ENCODE assay signal across 8 cellular contexts in the genomic region with DNA sequence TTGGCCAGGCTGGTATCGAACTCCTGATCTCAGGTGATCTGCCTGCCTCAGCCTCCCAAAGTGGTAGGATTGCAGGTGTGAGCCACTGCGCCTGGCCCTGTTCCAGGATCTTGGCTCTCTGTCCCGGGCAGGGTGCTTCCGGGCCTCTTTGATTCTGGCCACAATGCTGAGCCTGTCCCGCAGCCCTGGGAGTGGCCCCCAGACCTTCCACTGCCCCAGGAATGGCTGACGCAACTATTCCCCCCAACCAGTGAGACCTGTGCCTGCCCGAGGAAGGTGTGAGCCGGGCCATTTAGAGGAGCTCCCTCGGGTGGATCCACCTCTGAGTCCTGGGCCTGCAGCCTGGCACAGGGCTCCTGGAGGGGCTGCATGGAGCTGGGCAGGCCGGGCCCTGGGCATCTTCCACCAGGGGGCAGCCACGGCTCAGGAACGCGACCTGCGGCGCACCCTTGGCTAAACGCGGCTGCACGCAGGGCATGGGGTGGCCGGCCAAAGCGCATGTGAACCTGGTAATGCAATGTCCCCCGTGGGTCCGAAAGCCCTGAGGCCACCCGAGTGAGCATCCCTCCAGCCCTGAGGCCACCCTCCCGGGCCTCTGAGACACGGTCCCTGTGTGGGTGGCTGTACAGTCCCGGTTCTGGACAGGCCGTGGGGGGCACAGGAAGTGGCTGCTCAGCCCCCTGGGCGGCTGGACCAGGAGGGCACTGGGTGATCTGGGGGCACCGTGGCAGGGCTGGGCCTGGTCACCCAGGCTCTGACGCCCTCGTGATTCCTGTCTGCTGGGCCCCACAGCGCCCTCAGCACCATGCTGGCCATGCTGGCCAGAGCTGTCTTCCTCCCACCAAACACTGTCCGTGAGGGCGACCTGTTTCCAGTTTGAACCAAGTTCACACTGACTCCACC. TPM values are rescaled to one million over a fixed set of nuclear protein-coding genes. Genes with fewer than 3 reads are reported as not detected.
DNase-seq lines count a peak whose midpoint lies in the region; ATAC-seq and TF ChIP-seq lines count a peak whose summit lies in the region.

No MANE protein-coding gene starts in this region.

- H3K4me3 ChIP-seq in AG10803 (ENCODE audit: low read length) (peak overlapping the region; percentile 43), endodermal cell (ENCODE audit: low read length) (no peak overlapping the region), mononuclear cell (ENCODE audit: low read length) (peak overlapping the region; percentile 15)

- H3K36me3 Mint-ChIP-seq in endodermal cell (ENCODE audit: low read depth), result no peaks in the 10 kb centered on the region

- 33 to 40% methylated on average over 30 to 34 of the region's 34 CpGs for WGBS in endodermal cell (ENCODE audit: insufficient coverage in 1 of 2, insufficient read length in 1 of 2), 2 experiments

- H3K9me3 Mint-ChIP-seq in endodermal cell, result peaks cover 4% of the 10 kb centered on the region

- peak overlapping the region; percentile 80 for H3K27ac Mint-ChIP-seq in endodermal cell

- H3K4me3 Mint-ChIP-seq in endodermal cell, result no peak overlapping the region

- H3K4me1 Mint-ChIP-seq in endodermal cell, result peaks cover 2% of the 10 kb centered on the region

- DNase-seq in AG10803 (ENCODE audit: low read depth), result peak; percentile 62
- peak; percentile 58 for DNase-seq in NOMO-1 treated with dmso at 0.1 percent for 144 hours (lab: John Stamatoyannopoulos, UW; ENCODE audit: unreplicated experiment)
- DNase-seq in activated CD8-positive, alpha-beta memory T cell treated with anti-CD3 and anti-CD28 coated beads, Interleukin-2, amount 50 U/mL, for 24 hours (ENCODE audit: extremely low read depth), result peak; percentile 47
- DNase-seq in endodermal cell, result peak; percentile 96
- DNase-seq in stimulated activated CD8-positive, alpha-beta memory T cell treated with anti-CD3 and anti-CD28 coated beads, Interleukin-2, amount 100 ng/mL, for 1 hour (ENCODE audit: low read depth in 2 of 2), result peak; percentile 63

- H3K9ac ChIP-seq in endodermal cell (ENCODE audit: extremely low read depth, low read length, poor library complexity, severe bottlenecking), result no peak overlapping the region

- H3K27me3 ChIP-seq in endodermal cell (ENCODE audit: control insufficient read depth, insufficient read depth, low read length, poor library complexity, severe bottlenecking) (no peaks in the 10 kb centered on the region), mononuclear cell (ENCODE audit: insufficient read depth, low read length) (no peaks in the 10 kb centered on the region)

- H3K36me3 ChIP-seq in endodermal cell (ENCODE audit: control insufficient read depth, insufficient read depth, low read length), result no peaks in the 10 kb centered on the region

- H3K9me3 ChIP-seq in endodermal cell (ENCODE audit: control insufficient read depth, low read length), result no peaks in the 10 kb centered on the region
- H3K9me3 ChIP-seq in mononuclear cell (ENCODE audit: low read depth, low read length), result no peaks in the 10 kb centered on the region

- peaks cover 2% of the 10 kb centered on the region for H3K27me3 Mint-ChIP-seq in endodermal cell (ENCODE audit: insufficient read depth)

- ATAC-seq in GM18909 (IDR thresholded peaks at IDR 0.05; ENCODE audit: poor library complexity, unreplicated experiment), result peak; percentile 91
- peak; percentile 74 for ATAC-seq in HG03442 (IDR thresholded peaks at IDR 0.05; ENCODE audit: unreplicated experiment)

- no peaks in the 10 kb centered on the region for H3K4me1 ChIP-seq in endodermal cell (ENCODE audit: control insufficient read depth, insufficient read depth, low read length)
- H3K4me1 ChIP-seq in mononuclear cell (ENCODE audit: insufficient read depth, low read length), result peaks cover 11% of the 10 kb centered on the region

- H3K27ac ChIP-seq in endodermal cell (ENCODE audit: low read depth, low read length), result no peak overlapping the region

- TF ChIP-seq CTCF in AG10803 (conservative IDR thresholded peaks at IDR 0.05; ENCODE audit: low read length), result peak; percentile 75
- TF ChIP-seq CTCF in endodermal cell (conservative IDR thresholded peaks at IDR 0.05), result peak; percentile 94

RNA-seq across cellular contexts. Expression of gene GRIFIN, which starts 24.8 kb away (rescaled TPM):
- total RNA-seq in endodermal cell (not detected), mononuclear cell (not detected)
- not detected for polyA plus RNA-seq in endodermal cell (2013, experiment 1 of 2)
- polyA plus RNA-seq in endodermal cell (2013, experiment 2 of 2), result not detected

RNA-seq across cellular contexts. Expression of gene CHST12, which starts 48.0 kb away (rescaled TPM):
- total RNA-seq in endodermal cell, result 10 to 100 TPM; 14.5 to 18.5 TPM
- 10.4 TPM for polyA plus RNA-seq in endodermal cell (2013, experiment 1 of 2)
- 10.5 TPM for polyA plus RNA-seq in endodermal cell (2013, experiment 2 of 2)
- total RNA-seq in mononuclear cell, result 3.0 TPM
